In the genomic region with DNA sequence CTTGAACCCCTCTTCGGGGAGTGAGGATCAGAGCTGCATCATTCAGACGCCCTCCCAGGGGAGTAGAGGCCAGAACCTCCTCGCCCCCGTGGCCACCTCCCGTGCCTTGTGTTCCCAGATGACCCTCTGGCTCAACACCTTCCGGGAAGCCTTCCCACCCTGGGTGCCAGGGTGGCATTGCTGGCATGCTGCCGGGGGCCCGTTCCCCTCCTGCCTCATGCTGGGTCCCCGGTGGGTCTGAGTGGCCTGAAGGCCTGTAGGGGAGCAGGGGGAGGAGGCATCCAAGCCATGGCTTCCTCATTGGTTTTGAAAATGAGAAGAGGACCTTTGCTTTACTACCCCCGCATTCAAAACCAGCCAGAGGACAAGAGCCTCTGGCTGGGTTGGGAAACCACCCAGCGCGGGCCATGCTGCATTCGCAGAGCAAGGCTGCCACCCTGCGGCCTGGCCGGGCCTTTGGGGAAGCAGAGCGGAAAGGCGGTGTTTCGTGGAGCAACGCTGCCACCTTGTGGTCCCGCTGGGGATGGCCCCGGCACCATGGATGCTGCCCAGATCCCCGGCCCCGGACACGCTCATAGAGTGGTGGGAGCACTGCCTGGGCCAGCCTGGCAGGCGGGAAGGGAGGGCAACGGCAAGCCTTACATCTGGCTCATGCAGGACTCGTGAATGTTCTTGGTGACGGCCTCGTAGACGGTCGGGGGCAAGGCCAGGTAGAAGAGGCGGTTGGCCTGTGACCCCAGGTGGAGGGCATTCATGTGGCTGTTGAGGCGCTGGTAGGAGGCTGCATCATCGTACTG, we compare ENCODE assay signal across 1 cellular context.
TF ChIP-seq lines count a peak whose summit lies in the region.

No MANE protein-coding gene starts in this region.

TF ChIP-seq in K562, 482 proteins besides CTCF, POLR2A, EP300 and RAD21 (continued from another document):
- no peak for TF ChIP-seq GABPB2 (CRISPR knock-in tag; conservative IDR thresholded peaks at IDR 0.05)
- TF ChIP-seq SLC30A9 (CRISPR knock-in tag; IDR thresholded peaks at IDR 0.05): no peak
- peak; percentile 96 for TF ChIP-seq ARID2 (IDR thresholded peaks at IDR 0.05)
- no peak for TF ChIP-seq SMARCC2 (IDR thresholded peaks at IDR 0.05; ENCODE audit: low read depth)
- TF ChIP-seq MYC (IDR thresholded peaks at IDR 0.05; ENCODE audit: low read depth, low read length): peak; percentile 85
- TF ChIP-seq MYC (CRISPR knock-in tag; IDR thresholded peaks at IDR 0.05; ENCODE audit: borderline replicate concordance, low read depth): no peak
- TF ChIP-seq ZBTB7A (IDR thresholded peaks at IDR 0.05; ENCODE audit: borderline replicate concordance, control insufficient read depth, low read depth, low read length): peak; percentile 18; the same call in 1 of the 2 replicates
- TF ChIP-seq SOX6 (IDR thresholded peaks at IDR 0.05): peak; percentile 45; the same call in 1 of the 2 replicates
- peak; percentile 76; the same call in 1 of the 2 replicates for TF ChIP-seq XRCC5 (IDR thresholded peaks at IDR 0.05; ENCODE audit: low read depth, low read length)
- peak in 2 of 3 experiments; percentile 56 to 74 for TF ChIP-seq YY1 (IDR thresholded peaks at IDR 0.05; ENCODE audit: borderline replicate concordance in 1 of 3, control insufficient read depth in 1 of 3, extremely low read depth in 1 of 3, insufficient read depth in 3 of 3, insufficient read length in 1 of 3, insufficient replicate concordance in 2 of 3, low read depth in 1 of 3, low read length in 2 of 3)
- TF ChIP-seq ETV1 (tag; conservative IDR thresholded peaks at IDR 0.05; ENCODE audit: low read depth): peak; percentile 64; the same call in 1 of the 2 replicates
- no peak for TF ChIP-seq SIN3B (IDR thresholded peaks at IDR 0.05; ENCODE audit: low read depth)
- TF ChIP-seq JUN (IDR thresholded peaks at IDR 0.05; ENCODE audit: borderline replicate concordance, low read depth, low read length): 0 out of 2 replicates have a peak, but pooled peaks have one; percentile 24
- no peak for TF ChIP-seq JUN (CRISPR knock-in tag; IDR thresholded peaks at IDR 0.05; ENCODE audit: borderline replicate concordance)
- no peak for TF ChIP-seq NR2C2 (CRISPR knock-in tag; IDR thresholded peaks at IDR 0.05)
- no peak for TF ChIP-seq NR2C2 (tag; IDR thresholded peaks at IDR 0.05)
- no peak for TF ChIP-seq ZNF431 (CRISPR knock-in tag; IDR thresholded peaks at IDR 0.05)
